Comparison of ENCODE assay signal across 30 cellular contexts in the genomic region with DNA sequence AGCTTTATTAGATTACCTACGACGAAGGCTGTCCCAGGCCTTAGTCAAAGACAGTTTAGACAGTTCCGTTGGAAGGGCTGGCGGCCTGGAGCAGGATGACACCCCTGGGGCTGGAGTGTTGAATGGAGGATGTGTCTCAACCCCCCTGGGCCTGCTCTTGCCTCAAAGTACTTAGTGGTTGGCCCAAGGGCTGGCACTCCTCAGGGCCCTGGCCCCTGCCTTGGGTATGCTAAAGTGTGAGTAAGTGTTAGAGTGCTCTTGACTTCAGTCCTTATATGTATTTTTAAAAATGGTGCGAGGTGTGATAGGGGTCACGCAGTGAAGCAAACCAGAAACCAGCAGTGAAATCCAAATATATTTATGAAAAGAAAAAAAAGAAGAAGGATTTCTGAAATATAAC.
"Had no signal": no experiment of that assay in that cellular context is flagged by ENCODE, and none has a peak within 500 bp of the region (broad histone marks: within the 10 kb centered on the region; RNA-seq: fewer than 3 reads in every experiment).

No MANE protein-coding gene starts in this region.

- H3K4me3 ChIP-seq: ascending aorta, cardiac muscle cell had no signal

- H3K27me3 ChIP-seq: ascending aorta, cardiac muscle cell had no signal

- DNase-seq: activated B cell treated with CpG ODN at 0.5 μM for 24 hours; activated CD4-positive, alpha-beta memory T cell treated with anti-CD3 and anti-CD28 coated beads for 36 hours; activated CD4-positive, alpha-beta T cell treated with anti-CD3 and anti-CD28 coated beads for 4 hours; activated CD4-positive, alpha-beta T cell treated with anti-CD3 and anti-CD28 coated beads, Interleukin-2, amount 10 ng/mL, durations not matched to agents 24 days and 14 days; activated CD4-positive, alpha-beta T cell treated with anti-CD3 and anti-CD28 coated beads, Interleukin-2, amount 50 U/mL, for 1 hour; activated CD4-positive, alpha-beta T cell treated with anti-CD3 and anti-CD28 coated beads, Interleukin-2, amount 50 U/mL, for 4 hours; activated CD4-positive, CD25-positive, alpha-beta regulatory T cell treated with anti-CD3 and anti-CD28 coated beads, Interleukin-2, amount 50 U/mL, for 72 hours; activated CD8-positive, alpha-beta memory T cell treated with anti-CD3 and anti-CD28 coated beads, Interleukin-2, amount 50 U/mL, for 4 hours; activated CD8-positive, alpha-beta T cell treated with anti-CD3 and anti-CD28 coated beads for 36 hours; activated effector memory CD4-positive, alpha-beta T cell treated with Interleukin-2 at 50 U/mL for 16 hours; activated gamma-delta T cell; activated naive CD4-positive, alpha-beta T cell treated with anti-CD3 and anti-CD28 coated beads, Interleukin-2, amount 10 ng/mL, durations not matched to agents 7 days and 5 days; activated naive CD4-positive, alpha-beta T cell treated with Interleukin-2 at 50 U/mL for 16 hours; activated naive CD8-positive, alpha-beta T cell treated with anti-CD3 and anti-CD28 coated beads, Interleukin-2, amount 10 ng/mL, durations not matched to agents 7 days and 5 days; activated naive CD8-positive, alpha-beta T cell treated with anti-CD3 and anti-CD28 coated beads, Interleukin-2, amount 50 U/mL, for 24 hours; activated T-cell treated with anti-CD3 and anti-CD28 coated beads for 4 hours; activated T-cell treated with anti-CD3 and anti-CD28 coated beads, Interleukin-2, amount 50 U/mL, for 1 hour; activated T-cell treated with anti-CD3 and anti-CD28 coated beads, Interleukin-2, amount 50 U/mL, for 4 hours; activated T-cell treated with anti-CD3 and anti-CD28 coated beads, Interleukin-2, amount 50 U/mL, for 72 hours; amygdala; anterior cingulate cortex; caudate nucleus; cerebellar nuclear complex; T-helper 1 cell; T-helper 2 cell; T-helper 9 cell had no signal

- H3K27ac ChIP-seq: ascending aorta, cardiac muscle cell, VCaP had no signal

- H3K4me1 ChIP-seq: ascending aorta had no signal

- H3K9me3 ChIP-seq: ascending aorta had no signal

- H3K36me3 ChIP-seq: ascending aorta, cardiac muscle cell had no signal

- ATAC-seq: activated CD8-positive, alpha-beta T cell treated with anti-CD3 and anti-CD28 coated beads for 36 hours; activated naive CD8-positive, alpha-beta T cell treated with anti-CD3 and anti-CD28 coated beads, Interleukin-2, amount 50 U/mL, for 24 hours; activated T-cell treated with anti-CD3 and anti-CD28 coated beads, Interleukin-2, amount 50 U/mL, for 4 hours; activated T-cell treated with anti-CD3 and anti-CD28 coated beads, Interleukin-2, amount 50 U/mL, for 72 hours; activated T-helper 17 cell treated with anti-CD3 and anti-CD28 coated beads, Interleukin-2, amount 50 U/mL, for 72 hours had no signal
